In the genomic region with DNA sequence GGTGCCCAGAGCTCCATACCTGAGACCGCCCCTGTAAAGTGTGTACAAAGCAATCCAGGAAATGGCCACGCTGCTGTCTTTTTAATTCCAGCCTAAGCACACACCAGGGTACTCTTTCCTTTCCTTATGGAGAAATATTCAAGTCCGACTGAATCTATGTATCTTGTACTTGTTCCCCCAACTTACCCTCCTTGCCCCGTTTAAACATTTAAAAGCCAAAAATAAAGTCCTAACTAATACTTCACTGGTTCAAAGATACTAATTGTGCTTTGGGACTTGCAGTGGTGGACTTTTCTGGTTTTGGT, we compare ENCODE assay signal across 8 cellular contexts. TPM values are rescaled to one million over a fixed set of nuclear protein-coding genes. Genes with fewer than 3 reads are reported as not detected.
A peak's percentile ranks its signal among the peaks of the same experiment; 100 is the strongest.
DNase-seq lines count a peak whose midpoint lies in the region; ATAC-seq and TF ChIP-seq lines count a peak whose summit lies in the region.

No MANE protein-coding gene starts in this region.

- in situ Hi-C loops in G401 (cut with HindIII; ENCODE audit: low sequenced_read_pairs): no loop called here
- in situ Hi-C loops in KBM-7 (cut with MboI; ENCODE audit: low pct_unique_long_range_greater_than_20kb, low sequenced_read_pairs): no loop called here

- peak overlapping the region; percentile 85 to 88 (median 87) for H3K9ac ChIP-seq in skeletal muscle tissue (ENCODE audit: low read depth in 1 of 3, low read length in 3 of 3)

- peak; percentile 26 for ATAC-seq in HG02588 (IDR thresholded peaks at IDR 0.05; ENCODE audit: unreplicated experiment)
- ATAC-seq in GM21737 (IDR thresholded peaks at IDR 0.05; ENCODE audit: unreplicated experiment): no peak

- H3K27me3 ChIP-seq in GM06990 (replicated peaks; ENCODE audit: control insufficient read depth, insufficient read depth, low read length) (no peaks in the 10 kb centered on the region), SJCRH30 (no peaks in the 10 kb centered on the region), skeletal muscle tissue (ENCODE audit: control insufficient read depth in 3 of 3, insufficient read depth in 3 of 3, low read length in 3 of 3) (no peaks in the 10 kb centered on the region)

- H3K4me1 ChIP-seq in SJCRH30: no peaks in the 10 kb centered on the region
- peaks cover 0 to 2% (median 0%) of the 10 kb centered on the region in 3 donors for H3K4me1 ChIP-seq in skeletal muscle tissue (ENCODE audit: control insufficient read depth in 3 of 3, insufficient read depth in 3 of 3, low read length in 3 of 3)

- no peak for DNase-seq in GM06990 (ENCODE audit: extremely low read depth, insufficient read length)
- DNase-seq in SJCRH30: no peak
- DNase-seq in fibroblast of the aortic adventitia (ENCODE audit: low read depth): peak; percentile 6
- DNase-seq in G401 (ENCODE audit: low spot score): no peak
- no peak for DNase-seq in KBM-7

- H3K4me3 ChIP-seq in GM06990 (replicated peaks; ENCODE audit: low read depth, low read length) (peak overlapping the region; percentile 73), SJCRH30 (peak overlapping the region; percentile 94), fibroblast of the aortic adventitia (ENCODE audit: low read depth, low read length) (peak overlapping the region; percentile 70), skeletal muscle tissue (ENCODE audit: low read length in 3 of 3) (peak overlapping the region; percentile 72 to 80 (median 76))

- no peak for TF ChIP-seq CTCF in GM06990 (IDR thresholded peaks at IDR 0.05; ENCODE audit: insufficient read depth, low read length, poor library complexity, severe bottlenecking)
- TF ChIP-seq CTCF in fibroblast of the aortic adventitia (IDR thresholded peaks at IDR 0.05; ENCODE audit: insufficient read depth, low read length): no peak

- no peaks in the 10 kb centered on the region for H3K9me3 ChIP-seq in SJCRH30 (replicated peaks)
- no peaks in the 10 kb centered on the region for H3K9me3 ChIP-seq in skeletal muscle tissue (ENCODE audit: control insufficient read depth in 3 of 3, low read length in 3 of 3)

- peak overlapping the region; percentile 49; the same call in 1 of the 2 replicates for H3K27ac ChIP-seq in SJCRH30
- peak overlapping the region; percentile 76 for H3K27ac ChIP-seq in skeletal muscle tissue (ENCODE audit: low read depth, low read length)

- H3K36me3 ChIP-seq in GM06990 (ENCODE audit: control insufficient read depth, insufficient read depth, low read length): no peaks in the 10 kb centered on the region
- H3K36me3 ChIP-seq in SJCRH30: no peaks in the 10 kb centered on the region
- H3K36me3 ChIP-seq in skeletal muscle tissue (ENCODE audit: control insufficient read depth in 3 of 3, insufficient read depth in 3 of 3, low read length in 3 of 3): no peaks in the 10 kb centered on the region

RNA-seq across cellular contexts. Expression of gene AMMECR1, which starts 0.7 kb away (rescaled TPM):
- total RNA-seq in SJCRH30 (2014; rRNA removed; shearing (Covaris generic)): 11.2 and 12.4 TPM in 2 replicates
- total RNA-seq in fibroblast of the aortic adventitia (ENCODE audit: low replicate concordance) (13.8 and 24.8 TPM in 2 replicates), skeletal muscle tissue (4.7 TPM)
- total RNA-seq in G401 (2014; rRNA removed; shearing (Covaris generic)): 4.4 and 7.5 TPM in 2 replicates

RNA-seq across cellular contexts. Expression of gene RTL9, which starts 40.0 kb away (rescaled TPM):
- total RNA-seq in SJCRH30 (2014; rRNA removed; shearing (Covaris generic)): 1.9 and 2.0 TPM in 2 replicates
- total RNA-seq in fibroblast of the aortic adventitia (ENCODE audit: low replicate concordance) (1.5 TPM in 1 of 2 replicates, not detected in the other), skeletal muscle tissue (0.52 TPM)
- 0.06 TPM in 1 of 2 replicates, not detected in the other for total RNA-seq in G401 (2014; rRNA removed; shearing (Covaris generic))
